ENCODE assay signal across 7 cellular contexts in the genomic region with DNA sequence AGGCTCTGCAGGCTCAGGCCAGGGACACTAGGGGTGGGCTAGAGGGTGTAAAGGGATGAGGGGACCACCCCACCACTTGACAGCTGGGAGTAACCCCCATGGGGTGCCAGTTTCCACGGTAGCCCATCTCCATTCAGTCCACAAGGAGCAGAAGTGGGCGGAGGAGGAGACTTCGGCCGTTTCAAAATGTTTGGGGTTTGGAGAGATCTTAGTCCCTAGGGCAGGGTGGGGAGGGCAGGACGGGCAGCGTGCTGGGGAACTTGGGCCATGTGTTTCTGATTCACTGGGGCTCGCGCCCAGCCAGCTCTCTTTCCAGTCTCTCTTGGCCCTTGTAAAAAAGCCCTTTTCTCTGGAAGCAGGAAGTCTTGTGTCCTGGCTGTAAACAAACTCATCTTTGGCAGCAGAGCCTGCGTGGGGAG. TPM values are rescaled to one million over a fixed set of nuclear protein-coding genes. Genes with fewer than 3 reads are reported as not detected.
DNase-seq lines count a peak whose midpoint lies in the region; TF ChIP-seq lines count a peak whose summit lies in the region.

No MANE protein-coding gene starts in this region.

- H3K4me3 ChIP-seq in choroid plexus epithelial cell (ENCODE audit: low read depth, low read length), result no peak overlapping the region

- DNase-seq in LHCN-M2 (ENCODE audit: low read depth) (peak; percentile 87), choroid plexus epithelial cell (ENCODE audit: low read depth) (peak; percentile 78), medulla oblongata (ENCODE audit: extremely low spot score) (peak; percentile 88), ureter (ENCODE audit: low spot score) (peak; percentile 80), NCI-H1694 treated with DMSO at 0.1 percent for 48 hours (lab: John Stamatoyannopoulos, UW) (no peak), GF-D8 (lab: John Stamatoyannopoulos, UW) (no peak)
- no peak for DNase-seq in activated CD8-positive, alpha-beta memory T cell treated with anti-CD3 and anti-CD28 coated beads, Interleukin-2, amount 50 U/mL, for 4 hours

- peak; percentile 3 for TF ChIP-seq CTCF in choroid plexus epithelial cell (conservative IDR thresholded peaks at IDR 0.05; ENCODE audit: low read depth, low read length)

RNA-seq across cellular contexts. Expression of gene CYGB, which starts 8.3 kb away (rescaled TPM):
- total RNA-seq in LHCN-M2 (2014; rRNA removed) (3.3 and 3.7 TPM in 2 replicates), ureter (24.6 TPM)
- 1.2 TPM for polyA plus RNA-seq in LHCN-M2 (2012)

RNA-seq across cellular contexts. Expression of gene PRCD, which starts 10.6 kb away (rescaled TPM):
- 0.06 and 0.86 TPM in 2 replicates for total RNA-seq in LHCN-M2 (2014; rRNA removed)
- polyA plus RNA-seq in LHCN-M2 (2012), result 0.19 TPM
- 11.5 TPM for total RNA-seq in ureter

RNA-seq across cellular contexts. Expression of gene RHBDF2, which starts 28.0 kb away (rescaled TPM):
- total RNA-seq in LHCN-M2 (2014; rRNA removed) (12.2 and 17.6 TPM in 2 replicates), ureter (41.6 TPM)
- polyA plus RNA-seq in LHCN-M2 (2012), result 6.4 TPM

RNA-seq across cellular contexts. Expression of gene ST6GALNAC2, which starts 56.4 kb away (rescaled TPM):
- total RNA-seq in LHCN-M2 (2014; rRNA removed) (0.34 and 1.2 TPM in 2 replicates), ureter (28.7 TPM)
- 0.29 TPM for polyA plus RNA-seq in LHCN-M2 (2012)

Comparison
In these comparisons a context has a peak if more than half of its experiments do, and no peak if none do; other contexts are left out.
1. DNase-seq: peak in LHCN-M2 (single experiment), choroid plexus epithelial cell (single experiment), medulla oblongata (single experiment) and ureter (single experiment); none in activated CD8-positive, alpha-beta memory T cell treated with anti-CD3 and anti-CD28 coated beads, Interleukin-2, amount 50 U/mL, for 4 hours (single experiment), NCI-H1694 treated with DMSO at 0.1 percent for 48 hours (single experiment) and GF-D8 (single experiment).